In the genomic region with DNA sequence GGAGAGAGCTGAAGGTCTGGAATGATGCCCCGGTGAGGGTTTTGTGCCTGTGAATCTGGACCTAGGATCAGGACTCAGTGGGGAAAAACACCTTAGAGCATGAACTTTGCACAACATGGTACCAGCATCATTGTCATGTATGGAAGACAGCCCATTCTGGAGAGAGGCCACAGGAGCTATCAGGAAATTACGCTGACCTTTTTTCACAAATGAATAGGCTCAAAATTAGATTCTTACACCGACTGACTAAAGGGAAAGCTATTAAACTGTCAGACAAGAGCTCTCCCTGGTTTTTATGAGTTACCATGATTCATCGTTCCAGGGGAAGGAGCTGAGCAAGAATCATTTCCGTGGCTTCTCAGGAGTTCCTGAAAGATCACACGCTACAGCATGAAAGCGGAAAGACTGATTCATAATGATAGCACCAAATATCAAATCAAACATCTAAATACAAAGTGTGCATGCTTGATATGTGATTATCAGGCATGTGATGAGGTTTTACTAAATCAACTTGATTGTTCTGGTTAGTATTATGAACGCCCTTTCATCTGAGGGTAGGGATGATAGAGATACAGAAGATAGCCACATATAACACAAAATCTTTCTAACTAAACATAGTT, we compare ENCODE assay signal across 10 cellular contexts.
DNase-seq lines count a peak whose midpoint lies in the region; TF ChIP-seq lines count a peak whose summit lies in the region.
"Had no signal": no experiment of that assay in that cellular context is flagged by ENCODE, and none has a peak within 500 bp of the region (broad histone marks: within the 10 kb centered on the region; RNA-seq: fewer than 3 reads in every experiment).

No MANE protein-coding gene starts in this region.

- H3K4me2 ChIP-seq in H9 (ENCODE audit: insufficient read depth, insufficient read length, low read length), result no peak overlapping the region

- H3K4me1 Mint-ChIP-seq in activated T-helper 1 cell treated with anti-CD3 and anti-CD28 coated beads, Interleukin-12 subunit alpha, Interleukin-12 subunit beta, Interleukin-2, Interleukin-4 antibody, amounts not matched to agents 30 ng/mL and 10 ng/mL and 1 ng/mL, durations not matched to agents 14 hours and 24 hours and 36 hours (ENCODE audit: low read depth), result peaks cover 31% of the 10 kb centered on the region
- H3K4me1 Mint-ChIP-seq in H9, result peaks cover 3 to 4% of the 10 kb centered on the region in 2 experiments; a peak in 2 of 4 replicates

- H2BK12ac ChIP-seq in H9 (ENCODE audit: insufficient read length, low read depth, low read length), result no peak overlapping the region

- peaks cover 9% of the 10 kb centered on the region for H3K36me3 Mint-ChIP-seq in activated T-helper 1 cell treated with anti-CD3 and anti-CD28 coated beads, Interleukin-12 subunit alpha, Interleukin-12 subunit beta, Interleukin-2, Interleukin-4 antibody, amounts not matched to agents 30 ng/mL and 10 ng/mL and 1 ng/mL, durations not matched to agents 14 hours and 24 hours and 36 hours (ENCODE audit: low read depth)
- no peaks in the 10 kb centered on the region for H3K36me3 Mint-ChIP-seq in H9 (ENCODE audit: insufficient read depth in 1 of 3, low read depth in 3 of 3)

- no peak overlapping the region for H3K18ac ChIP-seq in H9 (ENCODE audit: insufficient read length, low read depth, low read length)

- H3K4me1 ChIP-seq in H9 (ENCODE audit: insufficient read depth, low read length), result no peaks in the 10 kb centered on the region
- H3K4me1 ChIP-seq: Peyer's patch had no signal

- H3K79me2 ChIP-seq in H9 (ENCODE audit: insufficient read depth, low read length), result no peaks in the 10 kb centered on the region

- H3K27me3 ChIP-seq in AG04450 (ENCODE audit: control insufficient read depth, insufficient read depth, low read length) (no peaks in the 10 kb centered on the region), H9 (ENCODE audit: insufficient read depth, low read length) (no peaks in the 10 kb centered on the region), dorsolateral prefrontal cortex (peaks cover 0 to 5% (median 0%) of the 10 kb centered on the region in 45 donors)
- H3K27me3 ChIP-seq: Peyer's patch had no signal

- no peak overlapping the region for H3K56ac ChIP-seq in H9 (ENCODE audit: insufficient read length, low read depth, low read length)

- POLR2A ChIA-PET in AG04450 (lab: Yijun Ruan, JAX), result interaction anchor here (0.7 to 1.2 kb wide), 3 partner anchors 14 to 237 kb away, joined by 3 to 5 read pairs (median 3); a partner anchor contains a TSS

- no peak overlapping the region for H3K14ac ChIP-seq in H9 (ENCODE audit: insufficient read depth, low read length)

- H3K9ac ChIP-seq in H9 (ENCODE audit: extremely low read depth, insufficient read length, low read length), result no peak overlapping the region

- no peaks in the 10 kb centered on the region for H3K79me1 ChIP-seq in H9 (ENCODE audit: insufficient read depth, low read depth, low read length, poor library complexity, severe bottlenecking)

- no peak overlapping the region for H4K91ac ChIP-seq in H9 (ENCODE audit: insufficient read length, low read depth, low read length)

- H2BK15ac ChIP-seq in H9 (ENCODE audit: low read depth, low read length), result no peak overlapping the region

- H2BK5ac ChIP-seq in H9 (ENCODE audit: insufficient read length, low read length), result no peak overlapping the region

- H4K20me1 ChIP-seq in H9 (ENCODE audit: control insufficient read depth, insufficient read depth, insufficient read length), result no peaks in the 10 kb centered on the region

- DNase-seq in AG04450 (ENCODE audit: low read depth, low spot score), result peak; percentile 82
- peak; percentile 99 for DNase-seq in HS-5 (ENCODE audit: low read depth)
- DNase-seq in activated T-helper 1 cell treated with anti-CD3 and anti-CD28 coated beads, Interleukin-12 subunit alpha, Interleukin-12 subunit beta, Interleukin-2, Interleukin-4 antibody, amounts not matched to agents 30 ng/mL and 10 ng/mL and 1 ng/mL, durations not matched to agents 14 hours and 24 hours and 36 hours (ENCODE audit: low spot score), result no peak
- DNase-seq in iris pigment epithelial cell (ENCODE audit: low read depth), result peak; percentile 99
- DNase-seq in cerebellum (ENCODE audit: low spot score), result no peak
- no peak for DNase-seq in H9
- no peak for DNase-seq in NCI-H2081 treated with DMSO at 0.1 percent for 48 hours (lab: John Stamatoyannopoulos, UW)
- no peak for DNase-seq in dorsolateral prefrontal cortex
- DNase-seq: activated naive CD8-positive, alpha-beta T cell treated with anti-CD3 and anti-CD28 coated beads, Interleukin-2, amount 10 ng/mL, durations not matched to agents 7 days and 5 days; Peyer's patch had no signal

- no peak overlapping the region for H3K4ac ChIP-seq in H9 (ENCODE audit: low read depth, low read length)

- peak overlapping the region; percentile 31 for H3K4me3 Mint-ChIP-seq in activated T-helper 1 cell treated with anti-CD3 and anti-CD28 coated beads, Interleukin-12 subunit alpha, Interleukin-12 subunit beta, Interleukin-2, Interleukin-4 antibody, amounts not matched to agents 30 ng/mL and 10 ng/mL and 1 ng/mL, durations not matched to agents 14 hours and 24 hours and 36 hours
- no peak overlapping the region for H3K4me3 Mint-ChIP-seq in H9
- H3K4me3 Mint-ChIP-seq: activated naive CD8-positive, alpha-beta T cell treated with anti-CD3 and anti-CD28 coated beads, Interleukin-2, amount 10 ng/mL, durations not matched to agents 7 days and 5 days had no signal

- no peaks in the 10 kb centered on the region for H3K23me2 ChIP-seq in H9 (ENCODE audit: insufficient read length, low read depth, low read length, poor library complexity, severe bottlenecking)

- CTCF ChIA-PET in AG04450 (lab: Charles Lee), result no interaction called here

- H2AFZ ChIP-seq in H9 (ENCODE audit: low read length), result no peak overlapping the region

- TF ChIP-seq CTCF in AG04450 (IDR thresholded peaks at IDR 0.05; ENCODE audit: low read depth, low read length) (no peak), H9 (conservative IDR thresholded peaks at IDR 0.05) (no peak), dorsolateral prefrontal cortex (IDR thresholded peaks at IDR 0.05 in 54 of 56, conservative IDR thresholded peaks at IDR 0.05 in 2 of 56; ENCODE audit: low read depth in 1 of 56, partially characterized antibody in 56 of 56) (no peak)

- H2BK120ac ChIP-seq in H9 (ENCODE audit: low read depth, low read length, poor library complexity, severe bottlenecking), result no peak overlapping the region

- H4K5ac ChIP-seq in H9 (ENCODE audit: insufficient read length, low read depth, low read length), result no peak overlapping the region

- H3K4me3 ChIP-seq in AG04450 (ENCODE audit: low read depth, low read length) (no peak overlapping the region), dorsolateral prefrontal cortex (no peak overlapping the region)
- H3K4me3 ChIP-seq: Peyer's patch had no signal

- no peaks in the 10 kb centered on the region for H3K27me3 Mint-ChIP-seq in activated T-helper 1 cell treated with anti-CD3 and anti-CD28 coated beads, Interleukin-12 subunit alpha, Interleukin-12 subunit beta, Interleukin-2, Interleukin-4 antibody, amounts not matched to agents 30 ng/mL and 10 ng/mL and 1 ng/mL, durations not matched to agents 14 hours and 24 hours and 36 hours (ENCODE audit: insufficient read depth)
- H3K27me3 Mint-ChIP-seq in H9 (ENCODE audit: low read depth), result no peaks in the 10 kb centered on the region; the same call in 1 of the 2 replicates
- H3K27me3 Mint-ChIP-seq: activated naive CD8-positive, alpha-beta T cell treated with anti-CD3 and anti-CD28 coated beads, Interleukin-2, amount 10 ng/mL, durations not matched to agents 7 days and 5 days had no signal

- peak overlapping the region; percentile 25 for H3K27ac Mint-ChIP-seq in activated T-helper 1 cell treated with anti-CD3 and anti-CD28 coated beads, Interleukin-12 subunit alpha, Interleukin-12 subunit beta, Interleukin-2, Interleukin-4 antibody, amounts not matched to agents 30 ng/mL and 10 ng/mL and 1 ng/mL, durations not matched to agents 14 hours and 24 hours and 36 hours
- peak overlapping the region in 1 of 3 experiments; percentile 6; a peak in 2 of 7 replicates for H3K27ac Mint-ChIP-seq in H9
- H3K27ac Mint-ChIP-seq: activated naive CD8-positive, alpha-beta T cell treated with anti-CD3 and anti-CD28 coated beads, Interleukin-2, amount 10 ng/mL, durations not matched to agents 7 days and 5 days had no signal

- no peak overlapping the region for H3K23ac ChIP-seq in H9 (ENCODE audit: insufficient read length, low read depth, low read length)

- H4K8ac ChIP-seq in H9 (replicated peaks; ENCODE audit: insufficient read length, low read depth, low read length), result no peak overlapping the region

- no peaks in the 10 kb centered on the region for H3K9me3 ChIP-seq in AG04450 (ENCODE audit: control insufficient read depth, insufficient read depth, low read length)
- H3K9me3 ChIP-seq in H9 (ENCODE audit: control insufficient read depth, low read depth, low read length), result no peaks in the 10 kb centered on the region
- H3K9me3 ChIP-seq: Peyer's patch had no signal

- no peak overlapping the region for H2AK5ac ChIP-seq in H9 (ENCODE audit: insufficient read length, low read length)

- no peak overlapping the region for H3T11ph ChIP-seq in H9 (ENCODE audit: low read length)

- WGBS in H9 (ENCODE audit: extremely low coverage, insufficient read length, low lambda C conversion rate), result no CpG with 5 or more reads among the region's 8 CpGs

- H3K27ac ChIP-seq in AG04450 (ENCODE audit: low read depth, low read length) (peak overlapping the region; percentile 88), H9 (ENCODE audit: insufficient read length, low read depth, low read length) (no peak overlapping the region), dorsolateral prefrontal cortex (no peak overlapping the region)
- H3K27ac ChIP-seq: Peyer's patch had no signal

- intact Hi-C loops in activated T-helper 1 cell treated with anti-CD3 and anti-CD28 coated beads, Interleukin-12 subunit alpha, Interleukin-12 subunit beta, Interleukin-2, Interleukin-4 antibody, amounts not matched to agents 30 ng/mL and 10 ng/mL and 1 ng/mL, durations not matched to agents 14 hours and 24 hours and 36 hours (cut with micrococcal nuclease), result loop anchor here (1.0 kb wide), 2 partner anchors 9 to 20 kb away; no protein-coding TSS in a partner anchor
- intact Hi-C loops in dorsolateral prefrontal cortex (cut with DNase I), result no loop called here

- H2BK20ac ChIP-seq in H9 (ENCODE audit: low read depth, low read length, poor library complexity, severe bottlenecking), result no peak overlapping the region

- peaks cover 27% of the 10 kb centered on the region for H3K9me3 Mint-ChIP-seq in activated T-helper 1 cell treated with anti-CD3 and anti-CD28 coated beads, Interleukin-12 subunit alpha, Interleukin-12 subunit beta, Interleukin-2, Interleukin-4 antibody, amounts not matched to agents 30 ng/mL and 10 ng/mL and 1 ng/mL, durations not matched to agents 14 hours and 24 hours and 36 hours
- no peaks in the 10 kb centered on the region for H3K9me3 Mint-ChIP-seq in H9

Comparison
In these comparisons a context has a peak if more than half of its experiments do, and no peak if none do; other contexts are left out.
1. DNase-seq: peak in AG04450 (single experiment), HS-5 (single experiment) and iris pigment epithelial cell (single experiment); none in activated T-helper 1 cell treated with anti-CD3 and anti-CD28 coated beads, Interleukin-12 subunit alpha, Interleukin-12 subunit beta, Interleukin-2, Interleukin-4 antibody, amounts not matched to agents 30 ng/mL and 10 ng/mL and 1 ng/mL, durations not matched to agents 14 hours and 24 hours and 36 hours (single experiment), cerebellum (single experiment), H9 (single experiment), NCI-H2081 treated with DMSO at 0.1 percent for 48 hours (single experiment) and dorsolateral prefrontal cortex (0 of 10).